25 cellular contexts compared by ENCODE assay signal in the genomic region with DNA sequence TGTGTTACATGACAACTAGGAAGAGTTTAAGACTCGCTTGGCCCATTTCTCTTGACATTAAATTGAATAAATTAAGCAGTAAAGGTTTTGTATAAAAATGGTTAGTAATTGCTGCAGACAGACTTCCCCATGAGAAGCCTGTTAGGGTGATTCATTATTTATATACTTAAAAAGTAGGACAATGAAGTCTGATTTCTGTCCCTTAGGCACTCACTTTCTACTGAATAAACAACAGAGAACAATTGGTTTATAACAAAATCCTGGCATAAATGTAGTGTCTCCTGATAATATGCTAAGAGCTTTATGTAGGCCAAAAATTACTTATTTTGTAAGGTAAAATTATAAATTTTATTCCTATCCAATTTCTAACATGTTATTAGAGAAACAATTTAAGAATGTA.
"Had no signal": no experiment of that assay in that cellular context is flagged by ENCODE, and none has a peak within 500 bp of the region (broad histone marks: within the 10 kb centered on the region; RNA-seq: fewer than 3 reads in every experiment).

No MANE protein-coding gene starts in this region.

- H3K9me3 ChIP-seq: ovary, tibial nerve, uterus had no signal

- H3K27me3 ChIP-seq: ovary, tibial nerve, uterus had no signal

- H3K4me1 Mint-ChIP-seq: naive thymus-derived CD4-positive, alpha-beta T cell; stimulated activated naive CD8-positive, alpha-beta T cell treated with anti-CD3 and anti-CD28 coated beads, Interleukin-15, amount 100 ng/mL, for 72 hours had no signal

- ATAC-seq: mucosa of descending colon; naive thymus-derived CD4-positive, alpha-beta T cell; natural killer cell treated with Interleukin-12 subunit alpha and Interleukin-12 subunit beta and Interleukin-15 and Interleukin-18, amount 100 ng/mL, for 72 hours; right cardiac atrium; sciatic nerve; stimulated activated naive CD8-positive, alpha-beta T cell treated with anti-CD3 and anti-CD28 coated beads, Interleukin-15, amount 100 ng/mL, for 72 hours had no signal

- H3K4me1 ChIP-seq: left ventricle myocardium inferior, tibial nerve, uterus had no signal

- H3K36me3 ChIP-seq: left ventricle myocardium inferior, ovary, tibial nerve, uterus had no signal

- H3K27ac Mint-ChIP-seq: naive thymus-derived CD4-positive, alpha-beta T cell; natural killer cell treated with Interleukin-12 subunit alpha and Interleukin-12 subunit beta and Interleukin-15 and Interleukin-18, amount 100 ng/mL, for 72 hours; progenitor cell of endocrine pancreas; stimulated activated naive CD8-positive, alpha-beta T cell treated with anti-CD3 and anti-CD28 coated beads, Interleukin-15, amount 100 ng/mL, for 72 hours; type B pancreatic cell had no signal

- H3K27ac ChIP-seq: left ventricle myocardium inferior, ovary, skin epidermis, tibial nerve, uterus had no signal

- DNase-seq: hippocampal formation; islet precursor cell; left ventricle myocardium inferior; mesendoderm; midbrain; mucosa of descending colon; naive thymus-derived CD4-positive, alpha-beta T cell; ovary; retina; right cardiac atrium; stimulated activated CD4-positive, alpha-beta T cell treated with anti-CD3 and anti-CD28 coated beads, Interleukin-12 subunit alpha, Interleukin-12 subunit beta, amount 100 ng/mL, for 4 hours; stimulated activated CD4-positive, alpha-beta T cell treated with anti-CD3 and anti-CD28 coated beads, Interleukin-15, amount 100 ng/mL, for 24 hours; stimulated activated CD4-positive, alpha-beta T cell treated with anti-CD3 and anti-CD28 coated beads, Interleukin-2, amount 100 ng/mL, for 24 hours; stimulated activated CD4-positive, alpha-beta T cell treated with anti-CD3 and anti-CD28 coated beads, Interleukin-4, amount 100 ng/mL, for 1 hour; stimulated activated naive CD4-positive, alpha-beta T cell; stimulated activated naive CD8-positive, alpha-beta T cell treated with anti-CD3 and anti-CD28 coated beads, Interleukin-15, amount 100 ng/mL, for 72 hours; substantia nigra; uterus had no signal

- H3K4me3 Mint-ChIP-seq: naive thymus-derived CD4-positive, alpha-beta T cell; natural killer cell treated with Interleukin-12 subunit alpha and Interleukin-12 subunit beta and Interleukin-15 and Interleukin-18, amount 100 ng/mL, for 72 hours; stimulated activated naive CD8-positive, alpha-beta T cell treated with anti-CD3 and anti-CD28 coated beads, Interleukin-15, amount 100 ng/mL, for 72 hours; type B pancreatic cell had no signal

- H3K36me3 Mint-ChIP-seq: naive thymus-derived CD4-positive, alpha-beta T cell; natural killer cell treated with Interleukin-12 subunit alpha and Interleukin-12 subunit beta and Interleukin-15 and Interleukin-18, amount 100 ng/mL, for 72 hours; type B pancreatic cell had no signal

- H3K4me3 ChIP-seq: left ventricle myocardium inferior, lung, mucosa of descending colon, ovary, skin epidermis, tibial nerve, uterus had no signal
